Comparison of ENCODE assay signal across 8 cellular contexts in the genomic region with DNA sequence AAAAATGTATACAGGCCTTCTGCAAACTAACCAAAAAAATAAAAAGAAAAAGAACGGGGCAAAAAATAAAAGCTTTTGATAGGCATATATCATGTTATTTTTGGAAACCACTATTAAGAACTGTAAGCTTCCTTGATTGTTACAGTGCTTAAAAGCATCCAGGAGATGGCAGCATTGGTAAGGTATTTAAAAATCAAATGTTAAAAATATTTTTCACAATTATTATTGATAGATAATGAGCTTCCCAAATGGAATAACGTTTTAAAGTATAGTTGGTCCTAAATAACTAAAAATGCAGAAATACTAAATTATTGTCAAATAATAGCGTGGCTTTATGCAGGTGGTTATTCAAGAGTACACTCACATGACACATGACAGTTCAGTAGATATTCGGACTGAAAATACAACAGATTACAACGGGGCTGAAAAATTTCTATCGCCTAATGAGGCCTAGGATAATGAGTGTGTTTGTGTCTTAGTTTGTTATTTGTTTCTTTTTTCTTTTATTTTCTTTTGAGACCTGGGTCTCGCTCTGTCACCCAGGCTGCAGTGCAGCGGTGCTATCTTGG.
DNase-seq lines count a peak whose midpoint lies in the region; ATAC-seq and TF ChIP-seq lines count a peak whose summit lies in the region.

No MANE protein-coding gene starts in this region.

- H3K4me1 Mint-ChIP-seq in CD4-positive, CD25-positive, alpha-beta regulatory T cell: peaks cover 8 to 26% (median 16%) of the 10 kb centered on the region in 4 donors
- peaks cover 13 to 22% (median 22%) of the 10 kb centered on the region in 3 donors for H3K4me1 Mint-ChIP-seq in IgD-negative memory B cell

- no peak overlapping the region for H3K27ac Mint-ChIP-seq in CD4-positive, CD25-positive, alpha-beta regulatory T cell
- H3K27ac Mint-ChIP-seq in IgD-negative memory B cell: peak overlapping the region; percentile 36 to 97 (median 90)

- no peak for TF ChIP-seq POLR2A in adrenal gland (IDR thresholded peaks at IDR 0.05)
- TF ChIP-seq POLR2A in uterus (IDR thresholded peaks at IDR 0.05): no peak

- no peak for ATAC-seq in CD4-positive, CD25-positive, alpha-beta regulatory T cell (ENCODE audit: low read depth in 2 of 2)
- ATAC-seq in HG03039 (IDR thresholded peaks at IDR 0.05; ENCODE audit: unreplicated experiment) (no peak), GM18520 (IDR thresholded peaks at IDR 0.05; ENCODE audit: unreplicated experiment) (no peak)

- H3K27me3 ChIP-seq in CD4-positive, CD25-positive, alpha-beta regulatory T cell (ENCODE audit: control insufficient read depth, insufficient read depth, low read length): no peaks in the 10 kb centered on the region
- H3K27me3 ChIP-seq in adrenal gland (no peaks in the 10 kb centered on the region), uterus (no peaks in the 10 kb centered on the region)

- H3K9me3 Mint-ChIP-seq in CD4-positive, CD25-positive, alpha-beta regulatory T cell: peaks cover 0 to 11% (median 2%) of the 10 kb centered on the region in 7 donors
- no peaks in the 10 kb centered on the region for H3K9me3 Mint-ChIP-seq in IgD-negative memory B cell

- peaks cover 5% of the 10 kb centered on the region for H3K27me3 Mint-ChIP-seq in CD4-positive, CD25-positive, alpha-beta regulatory T cell
- no peaks in the 10 kb centered on the region for H3K27me3 Mint-ChIP-seq in IgD-negative memory B cell

- H3K36me3 Mint-ChIP-seq in CD4-positive, CD25-positive, alpha-beta regulatory T cell: peaks cover 4% of the 10 kb centered on the region
- no peaks in the 10 kb centered on the region for H3K36me3 Mint-ChIP-seq in IgD-negative memory B cell

- DNase-seq in CD4-positive, CD25-positive, alpha-beta regulatory T cell: peak in 2 of 3 donors; percentile 45 to 51
- DNase-seq in adrenal gland (no peak), inferior parietal cortex (ENCODE audit: extremely low spot score) (peak; percentile 52), uterus (no peak), NK-92 (lab: John Stamatoyannopoulos, UW; ENCODE audit: unreplicated experiment) (no peak)

- H3K27ac ChIP-seq in CD4-positive, CD25-positive, alpha-beta regulatory T cell (ENCODE audit: insufficient read depth, low read length, poor library complexity, severe bottlenecking): no peak overlapping the region
- H3K27ac ChIP-seq in adrenal gland (no peak overlapping the region), uterus (no peak overlapping the region)

- intact Hi-C loops in adrenal gland (cut with DNase I): loop anchor here in 1 of 2 donors (5.0 kb wide), 1 partner anchor 384 kb away; no protein-coding TSS in a partner anchor
- intact Hi-C loops in uterus (cut with DNase I; ENCODE audit: low total_unique reads): loop anchor here (10.0 kb wide), 1 partner anchor 426 kb away; no protein-coding TSS in a partner anchor

- no peak overlapping the region for H3K4me3 ChIP-seq in CD4-positive, CD25-positive, alpha-beta regulatory T cell (ENCODE audit: low read depth, low read length)
- H3K4me3 ChIP-seq in adrenal gland (no peak overlapping the region), uterus (no peak overlapping the region)

- WGBS in adrenal gland, 4 donors: 55 to 59% (median 57%) methylated on average over 8 of the region's 8 CpGs

- peaks cover 0 to 9% of the 10 kb centered on the region in 2 experiments for H3K9me3 ChIP-seq in CD4-positive, CD25-positive, alpha-beta regulatory T cell (ENCODE audit: control insufficient read depth in 2 of 2, low read length in 2 of 2)
- H3K9me3 ChIP-seq in adrenal gland (replicated peaks in 1 of 3): peaks cover 0 to 9% (median 0%) of the 10 kb centered on the region in 3 donors
- peaks cover 0 to 11% of the 10 kb centered on the region in 2 donors for H3K9me3 ChIP-seq in uterus

- H3K36me3 ChIP-seq in CD4-positive, CD25-positive, alpha-beta regulatory T cell (ENCODE audit: control insufficient read depth, insufficient read depth, low read length): no peaks in the 10 kb centered on the region
- no peaks in the 10 kb centered on the region for H3K36me3 ChIP-seq in adrenal gland (replicated peaks in 1 of 2)
- H3K36me3 ChIP-seq in uterus: no peaks in the 10 kb centered on the region

- H3K4me1 ChIP-seq in CD4-positive, CD25-positive, alpha-beta regulatory T cell (ENCODE audit: control insufficient read depth, insufficient read depth, low read length, poor library complexity, severe bottlenecking): peaks cover 12% of the 10 kb centered on the region
- H3K4me1 ChIP-seq in adrenal gland (replicated peaks in 1 of 2): peaks cover 0 to 16% of the 10 kb centered on the region in 2 donors
- H3K4me1 ChIP-seq in uterus: no peaks in the 10 kb centered on the region

- no peak overlapping the region for H3K4me3 Mint-ChIP-seq in CD4-positive, CD25-positive, alpha-beta regulatory T cell
- H3K4me3 Mint-ChIP-seq in IgD-negative memory B cell: peak overlapping the region in 3 of 4 donors; percentile 14 to 29 (median 23)

- peak; percentile 39 to 84 (median 74) for TF ChIP-seq CTCF in adrenal gland (IDR thresholded peaks at IDR 0.05)
- TF ChIP-seq CTCF in uterus (IDR thresholded peaks at IDR 0.05): peak; percentile 56 to 74 (median 62)

Comparison
In these comparisons a context has a peak if more than half of its experiments do, and no peak if none do; other contexts are left out.
1. DNase-seq: peak in CD4-positive, CD25-positive, alpha-beta regulatory T cell (2 of 3) and inferior parietal cortex (single experiment); none in adrenal gland (0 of 7), uterus (0 of 2) and NK-92 (single experiment).
2. H3K27ac Mint-ChIP-seq: peak in IgD-negative memory B cell (3 of 3); none in CD4-positive, CD25-positive, alpha-beta regulatory T cell (0 of 3).
3. H3K4me3 Mint-ChIP-seq: peak in IgD-negative memory B cell (3 of 4); none in CD4-positive, CD25-positive, alpha-beta regulatory T cell (0 of 4).